ENCODE assay signal across 20 cellular contexts in the genomic region with DNA sequence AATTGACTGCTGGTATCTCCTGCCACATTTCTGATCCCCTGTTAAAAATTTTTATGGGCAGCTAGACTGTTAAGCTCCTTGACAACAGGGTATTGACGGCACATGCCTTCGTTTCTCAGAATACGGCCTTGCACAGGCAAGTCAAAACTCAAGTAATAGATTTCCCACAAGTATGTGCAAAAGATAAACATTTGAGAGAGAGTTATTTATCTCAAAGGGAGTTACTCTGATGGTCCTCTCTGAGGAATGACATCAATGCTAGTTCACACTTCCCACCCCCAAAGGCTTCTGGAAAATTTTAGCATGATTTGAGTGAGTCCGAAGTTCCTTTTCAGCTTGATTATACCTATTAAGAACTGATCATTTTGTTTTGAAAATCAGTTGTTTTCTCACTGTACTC.
"Had no signal": no experiment of that assay in that cellular context is flagged by ENCODE, and none has a peak within 500 bp of the region (broad histone marks: within the 10 kb centered on the region; RNA-seq: fewer than 3 reads in every experiment).

No MANE protein-coding gene starts in this region.

- H3K4me3 ChIP-seq: coronary artery, left lung, prostate gland, sigmoid colon, spleen, thoracic aorta, tibial nerve, upper lobe of left lung had no signal

- H3K27ac ChIP-seq: coronary artery, prostate gland, spleen, thoracic aorta, tibial nerve, upper lobe of left lung had no signal

- H3K36me3 ChIP-seq: left lung, prostate gland, sigmoid colon, spleen, thoracic aorta, tibial nerve, upper lobe of left lung had no signal

- ATAC-seq: effector memory CD8-positive, alpha-beta T cell; left lung; naive thymus-derived CD8-positive, alpha-beta T cell; right cardiac atrium; stimulated activated naive B cell treated with anti-CD40 and anti-IgM and Interleukin-4, amounts not matched to agents 10 μg/mL and 1 μg/mL and 100 μg/mL, for 72 hours had no signal

- H3K27me3 ChIP-seq: left lung, sigmoid colon, tibial nerve, upper lobe of left lung had no signal

- H3K4me1 ChIP-seq: left lung, prostate gland, spleen, tibial nerve, upper lobe of left lung had no signal

- DNase-seq: dermis blood vessel endothelial cell; effector memory CD8-positive, alpha-beta T cell; erythroblast; foreskin melanocyte; kidney; left lung; mesendoderm; naive thymus-derived CD8-positive, alpha-beta T cell; nephron progenitor cell; nucleus accumbens; right cardiac atrium; sigmoid colon; spleen; stimulated activated CD4-positive, alpha-beta T cell treated with anti-CD3 and anti-CD28 coated beads, Interleukin-2, amount 100 ng/mL, for 48 hours; stimulated activated naive B cell treated with anti-CD40 and anti-IgM and Interleukin-4, amounts not matched to agents 10 μg/mL and 1 μg/mL and 100 μg/mL, for 72 hours; upper lobe of left lung had no signal

- H3K9me3 ChIP-seq: prostate gland had no signal
